10 cellular contexts compared by ENCODE assay signal in genomic region chr1:222616535-222616934, GRCh38. TPM values are rescaled to one million over a fixed set of nuclear protein-coding genes. Genes with fewer than 3 reads are reported as not detected.
DNase-seq lines count a peak whose midpoint lies in the region; ATAC-seq and TF ChIP-seq lines count a peak whose summit lies in the region.
"Had no signal": no experiment of that assay in that cellular context is flagged by ENCODE, and none has a peak within 500 bp of the region (broad histone marks: within the 10 kb centered on the region; RNA-seq: fewer than 3 reads in every experiment).

No MANE protein-coding gene starts in this region.

- peaks cover 7% of the 10 kb centered on the region for H3K36me3 Mint-ChIP-seq in activated naive CD4-positive, alpha-beta T cell treated with anti-CD3 and anti-CD28 coated beads, Interleukin-2, amount 10 ng/mL, durations not matched to agents 7 days and 5 days
- peaks cover 6 to 7% of the 10 kb centered on the region in 2 donors for H3K36me3 Mint-ChIP-seq in CD14-positive monocyte

- TF ChIP-seq RAD21 in liver (IDR thresholded peaks at IDR 0.05): no peak

- H3K27me3 ChIP-seq in liver (ENCODE audit: control insufficient read depth in 4 of 4, insufficient read depth in 4 of 4, low read length in 3 of 4) (no peaks in the 10 kb centered on the region), uterus (no peaks in the 10 kb centered on the region)

- H3K36me3 ChIP-seq in liver (ENCODE audit: control insufficient read depth in 4 of 4, insufficient read depth in 3 of 4, low read depth in 1 of 4, low read length in 3 of 4): peaks cover 0 to 3% (median 0%) of the 10 kb centered on the region in 4 donors
- no peaks in the 10 kb centered on the region for H3K36me3 ChIP-seq in uterus

- in situ Hi-C loops in astrocyte of the spinal cord (cut with HindIII; ENCODE audit: low sequenced_read_pairs): no loop called here

- CTCF ChIA-PET in activated naive CD4-positive, alpha-beta T cell treated with anti-CD3 and anti-CD28 coated beads, Interleukin-2, amount 10 ng/mL, durations not matched to agents 7 days and 5 days (lab: Charles Lee): interaction anchor here (0.7 kb wide), 1 partner anchor 18 kb away, joined by 3 read pairs; no protein-coding TSS in a partner anchor

- no peak for TF ChIP-seq POLR2A in uterus (IDR thresholded peaks at IDR 0.05)

- 44% methylated on average over 5 of the region's 5 CpGs for WGBS in liver

- H3K27me3 Mint-ChIP-seq in activated naive CD4-positive, alpha-beta T cell treated with anti-CD3 and anti-CD28 coated beads, Interleukin-2, amount 10 ng/mL, durations not matched to agents 7 days and 5 days: peaks cover 32% of the 10 kb centered on the region
- H3K27me3 Mint-ChIP-seq in CD14-positive monocyte (ENCODE audit: low read depth in 3 of 3): peaks cover 8 to 27% (median 15%) of the 10 kb centered on the region in 3 donors

- H3K27ac Mint-ChIP-seq in activated naive CD4-positive, alpha-beta T cell treated with anti-CD3 and anti-CD28 coated beads, Interleukin-2, amount 10 ng/mL, durations not matched to agents 7 days and 5 days: no peak overlapping the region
- H3K27ac Mint-ChIP-seq in CD14-positive monocyte: no peak overlapping the region

- H3K4me1 Mint-ChIP-seq in activated naive CD4-positive, alpha-beta T cell treated with anti-CD3 and anti-CD28 coated beads, Interleukin-2, amount 10 ng/mL, durations not matched to agents 7 days and 5 days: peaks cover 33% of the 10 kb centered on the region
- H3K4me1 Mint-ChIP-seq in CD14-positive monocyte: peaks cover 21% of the 10 kb centered on the region

- H3K4me3 ChIP-seq in astrocyte of the spinal cord (ENCODE audit: low read depth, low read length) (no peak overlapping the region), liver (ENCODE audit: low read depth in 1 of 3, low read length in 3 of 3) (no peak overlapping the region), uterus (peak overlapping the region in 1 of 2 donors; percentile 62)

- H3K9me3 ChIP-seq in liver (ENCODE audit: control insufficient read depth in 4 of 4, low read length in 3 of 4) (no peaks in the 10 kb centered on the region), uterus (no peaks in the 10 kb centered on the region)

- intact Hi-C loops in uterus (cut with DNase I; ENCODE audit: low total_unique reads) (no loop called here), CD14-positive monocyte (cut with micrococcal nuclease) (no loop called here)

- no peak for ATAC-seq in GM18870 (IDR thresholded peaks at IDR 0.05; ENCODE audit: unreplicated experiment)

- H3K27ac ChIP-seq in liver (ENCODE audit: low read depth in 1 of 2, low read length in 2 of 2) (peak overlapping the region in 1 of 2 donors; percentile 87), uterus (peak overlapping the region; percentile 90 to 94)

- peaks cover 0 to 38% (median 21%) of the 10 kb centered on the region in 4 donors for H3K4me1 ChIP-seq in liver (ENCODE audit: control insufficient read depth in 4 of 4, insufficient read depth in 4 of 4, low read length in 3 of 4)
- H3K4me1 ChIP-seq in uterus: no peaks in the 10 kb centered on the region

- DNase-seq in activated naive CD4-positive, alpha-beta T cell treated with anti-CD3 and anti-CD28 coated beads, Interleukin-2, amount 10 ng/mL, durations not matched to agents 7 days and 5 days: no peak
- no peak for DNase-seq in activated naive CD4-positive, alpha-beta T cell treated with anti-CD3 and anti-CD28 coated beads, Interleukin-2, amount 50 U/mL, for 16 hours
- DNase-seq in astrocyte of the spinal cord (ENCODE audit: low read depth, low spot score) (peak; percentile 74), uterus (peak; percentile 35 to 45), NCI-H1436 (lab: John Stamatoyannopoulos, UW) (no peak), CD14-positive monocyte (ENCODE audit: low spot score) (no peak)
- DNase-seq: activated CD4-positive, alpha-beta T cell treated with anti-CD3 and anti-CD28 coated beads for 1 hour; NK-92 treated with Interleukin-12 subunit alpha and Interleukin-12 subunit beta, amount 100 ng/mL, for 24 hours had no signal

- TF ChIP-seq CTCF in astrocyte of the spinal cord (IDR thresholded peaks at IDR 0.05; ENCODE audit: low read depth, low read length) (no peak), liver (IDR thresholded peaks at IDR 0.05; ENCODE audit: low read depth, low read length, missing input control) (no peak), uterus (IDR thresholded peaks at IDR 0.05) (no peak), CD14-positive monocyte (IDR thresholded peaks at IDR 0.05) (no peak)

- H3K4me3 Mint-ChIP-seq in activated naive CD4-positive, alpha-beta T cell treated with anti-CD3 and anti-CD28 coated beads, Interleukin-2, amount 10 ng/mL, durations not matched to agents 7 days and 5 days: peak overlapping the region; percentile 83
- no peak overlapping the region for H3K4me3 Mint-ChIP-seq in CD14-positive monocyte

- H3K9ac ChIP-seq in liver (ENCODE audit: low read depth in 1 of 2, low read length in 2 of 2): no peak overlapping the region

- no peaks in the 10 kb centered on the region for H3K9me3 Mint-ChIP-seq in activated naive CD4-positive, alpha-beta T cell treated with anti-CD3 and anti-CD28 coated beads, Interleukin-2, amount 10 ng/mL, durations not matched to agents 7 days and 5 days
- peaks cover 0 to 5% (median 2%) of the 10 kb centered on the region in 7 donors for H3K9me3 Mint-ChIP-seq in CD14-positive monocyte

TF ChIP-seq in liver, 16 proteins besides CTCF, POLR2A, EP300 and RAD21:
- TF ChIP-seq SP1 (IDR thresholded peaks at IDR 0.05): peak; percentile 16
- TF ChIP-seq, protein P1, sequence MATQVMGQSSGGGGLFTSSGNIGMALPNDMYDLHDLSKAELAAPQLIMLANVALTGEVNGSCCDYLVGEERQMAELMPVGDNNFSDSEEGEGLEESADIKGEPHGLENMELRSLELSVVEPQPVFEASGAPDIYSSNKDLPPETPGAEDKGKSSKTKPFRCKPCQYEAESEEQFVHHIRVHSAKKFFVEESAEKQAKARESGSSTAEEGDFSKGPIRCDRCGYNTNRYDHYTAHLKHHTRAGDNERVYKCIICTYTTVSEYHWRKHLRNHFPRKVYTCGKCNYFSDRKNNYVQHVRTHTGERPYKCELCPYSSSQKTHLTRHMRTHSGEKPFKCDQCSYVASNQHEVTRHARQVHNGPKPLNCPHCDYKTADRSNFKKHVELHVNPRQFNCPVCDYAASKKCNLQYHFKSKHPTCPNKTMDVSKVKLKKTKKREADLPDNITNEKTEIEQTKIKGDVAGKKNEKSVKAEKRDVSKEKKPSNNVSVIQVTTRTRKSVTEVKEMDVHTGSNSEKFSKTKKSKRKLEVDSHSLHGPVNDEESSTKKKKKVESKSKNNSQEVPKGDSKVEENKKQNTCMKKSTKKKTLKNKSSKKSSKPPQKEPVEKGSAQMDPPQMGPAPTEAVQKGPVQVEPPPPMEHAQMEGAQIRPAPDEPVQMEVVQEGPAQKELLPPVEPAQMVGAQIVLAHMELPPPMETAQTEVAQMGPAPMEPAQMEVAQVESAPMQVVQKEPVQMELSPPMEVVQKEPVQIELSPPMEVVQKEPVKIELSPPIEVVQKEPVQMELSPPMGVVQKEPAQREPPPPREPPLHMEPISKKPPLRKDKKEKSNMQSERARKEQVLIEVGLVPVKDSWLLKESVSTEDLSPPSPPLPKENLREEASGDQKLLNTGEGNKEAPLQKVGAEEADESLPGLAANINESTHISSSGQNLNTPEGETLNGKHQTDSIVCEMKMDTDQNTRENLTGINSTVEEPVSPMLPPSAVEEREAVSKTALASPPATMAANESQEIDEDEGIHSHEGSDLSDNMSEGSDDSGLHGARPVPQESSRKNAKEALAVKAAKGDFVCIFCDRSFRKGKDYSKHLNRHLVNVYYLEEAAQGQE (IDR thresholded peaks at IDR 0.05): peak; percentile 22
- TF ChIP-seq ATF3 (IDR thresholded peaks at IDR 0.05): no peak
- TF ChIP-seq HNF4A (conservative IDR thresholded peaks at IDR 0.05): peak in 1 of 2 donors; percentile 15
- peak in 1 of 2 donors; percentile 17 for TF ChIP-seq RXRA (IDR thresholded peaks at IDR 0.05)

RNA-seq across cellular contexts. Expression of gene MIA3, which starts 1.4 kb away (rescaled TPM):
- total RNA-seq in liver: 10 to 100 TPM; 20.8 to 69.4 TPM
- polyA plus RNA-seq in liver: 10 to 100 TPM; 30.9 to 33.4 TPM
- 10 to 100 TPM; 27.4 to 82.3 (median 55.7) TPM for total RNA-seq in uterus
- 10 to 100 TPM; 19.8 to 37.1 TPM for polyA plus RNA-seq in CD14-positive monocyte

RNA-seq across cellular contexts. Expression of gene TAF1A, which starts 26.8 kb away (rescaled TPM):
- total RNA-seq in liver: 1 to 10 TPM; 4.2 to 5.2 TPM
- polyA plus RNA-seq in liver: 1 to 10 TPM; 1.1 to 1.6 TPM
- total RNA-seq in uterus: 10 to 100 TPM in 1 of 4 donors, 1 to 10 TPM in 3; 2.0 to 30.1 (median 5.6) TPM
- 1 to 10 TPM; 1.3 to 2.5 TPM for polyA plus RNA-seq in CD14-positive monocyte

Comparison
In these comparisons a context has a peak if more than half of its experiments do, and no peak if none do; other contexts are left out.
1. DNase-seq: peak in astrocyte of the spinal cord (single experiment) and uterus (2 of 2); none in activated naive CD4-positive, alpha-beta T cell treated with anti-CD3 and anti-CD28 coated beads, Interleukin-2, amount 10 ng/mL, durations not matched to agents 7 days and 5 days (single experiment), activated naive CD4-positive, alpha-beta T cell treated with anti-CD3 and anti-CD28 coated beads, Interleukin-2, amount 50 U/mL, for 16 hours (single experiment), NCI-H1436 (single experiment) and CD14-positive monocyte (single experiment).